28 cellular contexts compared by ENCODE assay signal in the genomic region with DNA sequence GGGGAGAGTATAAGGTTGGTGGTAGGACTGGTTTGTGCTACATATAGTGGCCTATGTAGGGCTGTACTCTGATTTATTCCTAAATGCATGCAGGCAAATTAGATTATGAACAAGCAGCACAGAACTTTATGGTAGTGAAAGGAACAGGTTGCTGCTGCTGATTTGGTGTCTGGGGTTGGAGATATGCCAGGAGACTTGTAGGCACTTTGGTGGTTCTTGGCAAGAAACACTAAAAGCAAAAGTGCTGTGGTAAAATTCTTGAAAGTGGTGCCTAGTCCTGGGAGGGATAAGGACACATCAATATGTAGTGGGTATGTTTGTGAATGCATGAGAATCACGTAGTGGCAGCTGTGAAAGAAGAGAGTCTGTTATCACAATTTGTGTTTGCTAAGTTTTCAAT.
"Had no signal": no experiment of that assay in that cellular context is flagged by ENCODE, and none has a peak within 500 bp of the region (broad histone marks: within the 10 kb centered on the region; RNA-seq: fewer than 3 reads in every experiment).

No MANE protein-coding gene starts in this region.

- H3K4me3 ChIP-seq: coronary artery, dorsolateral prefrontal cortex, esophagus squamous epithelium, gastrocnemius medialis, heart right ventricle, hepatocyte, left ventricle myocardium inferior, lower lobe of right lung, mucosa of descending colon had no signal

- H3K9me3 ChIP-seq: esophagus squamous epithelium, gastrocnemius medialis, lower lobe of right lung had no signal

- H3K27ac ChIP-seq: coronary artery, dorsolateral prefrontal cortex, epithelial cell of prostate, esophagus squamous epithelium, gastrocnemius medialis, heart right ventricle, hepatocyte, left ventricle myocardium inferior, lower lobe of right lung had no signal

- H3K4me1 ChIP-seq: esophagus squamous epithelium, gastrocnemius medialis, heart right ventricle, left ventricle myocardium inferior, lower lobe of right lung had no signal

- DNase-seq: dermis blood vessel endothelial cell; dorsolateral prefrontal cortex; effector CD4-positive, alpha-beta T cell; effector memory CD8-positive, alpha-beta T cell; endodermal cell; erythroblast; esophagus squamous epithelium; foreskin fibroblast; foreskin melanocyte; gastrocnemius medialis; glutamatergic neuron; head of caudate nucleus; heart right ventricle; hypothalamus; immature natural killer cell; islet precursor cell; kidney; kidney glomerular epithelial cell; left colon; left ventricle myocardium inferior; lower lobe of right lung; mesenchymal stem cell; mucosa of descending colon; naive B cell; naive thymus-derived CD8-positive, alpha-beta T cell had no signal

- H3K27me3 ChIP-seq: esophagus squamous epithelium, gastrocnemius medialis, hepatocyte had no signal

- H3K36me3 ChIP-seq: esophagus squamous epithelium, gastrocnemius medialis, heart right ventricle, left ventricle myocardium inferior, lower lobe of right lung had no signal
